In the genomic region with DNA sequence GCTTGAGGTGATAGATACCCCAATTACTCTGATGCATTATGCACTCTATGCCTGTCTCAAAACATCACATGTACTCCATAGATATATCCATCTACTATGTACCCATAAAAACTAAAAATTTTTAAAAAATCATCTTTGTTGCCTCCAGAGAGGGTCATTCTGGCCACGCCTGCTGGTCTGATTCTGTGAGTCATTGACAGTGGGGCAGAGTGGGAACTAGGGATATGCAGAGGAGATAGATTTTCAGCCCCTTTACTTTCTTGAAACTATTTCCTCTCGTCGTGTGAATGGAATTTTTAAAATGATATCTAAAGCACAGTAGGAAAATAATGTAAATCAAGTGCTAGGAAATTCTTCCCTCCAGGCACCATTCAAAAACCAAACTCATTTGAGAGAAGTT, we compare ENCODE assay signal across 14 cellular contexts.
"Had no signal": no experiment of that assay in that cellular context is flagged by ENCODE, and none has a peak within 500 bp of the region (broad histone marks: within the 10 kb centered on the region; RNA-seq: fewer than 3 reads in every experiment).

No MANE protein-coding gene starts in this region.

- DNase-seq: activated CD4-positive, alpha-beta T cell treated with anti-CD3 and anti-CD28 coated beads, Interleukin-2, amount 50 U/mL, for 4 hours; activated CD4-positive, CD25-positive, alpha-beta regulatory T cell treated with anti-CD3 and anti-CD28 coated beads, Interleukin-2, amount 50 U/mL, for 72 hours; activated T-cell treated with anti-CD3 and anti-CD28 coated beads for 4 hours; colonic mucosa; effector CD4-positive, alpha-beta T cell; retina; stimulated activated naive B cell treated with anti-CD40 and anti-IgM and Interleukin-4, amounts not matched to agents 10 μg/mL and 1 μg/mL and 100 μg/mL, for 72 hours; substantia nigra; T-helper 9 cell had no signal

- H3K4me3 Mint-ChIP-seq: activated T-helper 17 cell treated with anti-CD3 and anti-CD28 coated beads, Interleukin-2, amount 50 U/mL, for 72 hours; neural progenitor cell; stimulated activated naive B cell treated with anti-CD40 and anti-IgM and Interleukin-4, amounts not matched to agents 10 μg/mL and 1 μg/mL and 100 μg/mL, for 72 hours had no signal

- H3K36me3 ChIP-seq: ascending aorta, colonic mucosa, esophagus muscularis mucosa, neural progenitor cell, tibial nerve had no signal

- H3K9me3 ChIP-seq: ascending aorta, colonic mucosa, esophagus muscularis mucosa, tibial nerve had no signal

- H3K27ac Mint-ChIP-seq: activated T-helper 17 cell treated with anti-CD3 and anti-CD28 coated beads, Interleukin-2, amount 50 U/mL, for 72 hours; neural progenitor cell; stimulated activated naive B cell treated with anti-CD40 and anti-IgM and Interleukin-4, amounts not matched to agents 10 μg/mL and 1 μg/mL and 100 μg/mL, for 72 hours had no signal

- H3K27ac ChIP-seq: ascending aorta, colonic mucosa, esophagus muscularis mucosa, neural progenitor cell, tibial nerve had no signal

- H3K27me3 ChIP-seq: ascending aorta, colonic mucosa, esophagus muscularis mucosa, neural progenitor cell, tibial nerve had no signal

- H3K4me1 ChIP-seq: ascending aorta, colonic mucosa, esophagus muscularis mucosa, tibial nerve had no signal

- H3K4me3 ChIP-seq: ascending aorta, colonic mucosa, esophagus muscularis mucosa, neural progenitor cell, tibial nerve had no signal

- H3K27me3 Mint-ChIP-seq: stimulated activated naive B cell treated with anti-CD40 and anti-IgM and Interleukin-4, amounts not matched to agents 10 μg/mL and 1 μg/mL and 100 μg/mL, for 72 hours had no signal

- H2AFZ ChIP-seq: neural progenitor cell had no signal

- H3K36me3 Mint-ChIP-seq: neural progenitor cell; stimulated activated naive B cell treated with anti-CD40 and anti-IgM and Interleukin-4, amounts not matched to agents 10 μg/mL and 1 μg/mL and 100 μg/mL, for 72 hours had no signal

- H3K4me2 ChIP-seq: neural progenitor cell had no signal

- H3K4me1 Mint-ChIP-seq: activated T-helper 17 cell treated with anti-CD3 and anti-CD28 coated beads, Interleukin-2, amount 50 U/mL, for 72 hours; stimulated activated naive B cell treated with anti-CD40 and anti-IgM and Interleukin-4, amounts not matched to agents 10 μg/mL and 1 μg/mL and 100 μg/mL, for 72 hours had no signal

- ATAC-seq: stimulated activated naive B cell treated with anti-CD40 and anti-IgM and Interleukin-4, amounts not matched to agents 10 μg/mL and 1 μg/mL and 100 μg/mL, for 72 hours had no signal
